ENCODE assay signal across 8 cellular contexts in the genomic region with DNA sequence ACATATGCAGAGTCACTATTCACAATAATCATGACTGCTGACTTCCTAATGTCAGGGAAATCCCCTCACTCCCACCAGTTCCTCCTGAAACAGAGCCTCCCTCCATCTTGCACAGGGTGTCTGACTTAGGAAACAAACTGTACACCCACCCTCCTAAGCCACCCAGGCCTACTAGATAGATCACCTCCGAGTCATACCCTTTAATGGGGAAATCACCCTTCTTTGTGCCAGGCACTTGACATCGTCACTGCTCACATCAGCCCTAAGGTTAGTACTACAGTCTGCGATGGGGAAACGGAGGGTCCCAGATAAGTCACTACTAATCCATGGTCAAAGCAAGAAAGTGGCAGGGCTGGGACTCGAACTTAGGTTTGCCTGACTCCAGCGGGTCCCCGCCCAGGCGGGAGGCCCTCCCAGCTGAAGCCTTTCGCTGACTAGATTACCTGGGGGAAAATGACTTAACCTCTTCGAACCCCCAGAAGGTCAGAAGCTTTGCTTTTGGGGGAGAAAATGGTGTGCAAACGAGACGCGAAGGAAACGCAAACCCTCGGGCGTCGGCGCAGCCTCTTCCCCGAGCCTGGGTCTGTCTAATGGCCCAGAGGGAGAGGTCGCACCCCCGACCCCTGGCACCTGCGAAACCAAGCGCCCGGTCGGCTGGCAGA. TPM values are rescaled to one million over a fixed set of nuclear protein-coding genes. Genes with fewer than 3 reads are reported as not detected.
DNase-seq lines count a peak whose midpoint lies in the region; ATAC-seq, FAIRE-seq and TF ChIP-seq lines count a peak whose summit lies in the region.

No MANE protein-coding gene starts in this region.

- H3K36me3 ChIP-seq in bronchial epithelial cell (ENCODE audit: control insufficient read depth, insufficient read depth, low read length) (no peaks in the 10 kb centered on the region), lower lobe of right lung (no peaks in the 10 kb centered on the region)

- ATAC-seq in A549 = peak; percentile 16 to 25; a peak in 5 of 6 replicates
- ATAC-seq in GM18520 (IDR thresholded peaks at IDR 0.05; ENCODE audit: unreplicated experiment) = peak; percentile 30
- ATAC-seq in lower lobe of right lung = peak; percentile 3 to 5

- TF ChIP-seq EP300 in A549 (IDR thresholded peaks at IDR 0.05) = no peak
- no peak for TF ChIP-seq EP300 in Ishikawa (IDR thresholded peaks at IDR 0.05; ENCODE audit: borderline replicate concordance)

- peaks cover 44% of the 10 kb centered on the region for H3K4me1 ChIP-seq in A549
- peaks cover 48% of the 10 kb centered on the region for H3K4me1 ChIP-seq in lower lobe of right lung

- H3K27me3 ChIP-seq in bronchial epithelial cell (ENCODE audit: control insufficient read depth, insufficient read depth, low read length) = no peaks in the 10 kb centered on the region
- H3K27me3 ChIP-seq in lower lobe of right lung (ENCODE audit: low read depth) = no peaks in the 10 kb centered on the region

- peak; percentile 55 to 63 for DNase-seq in A549 (ENCODE audit: low read depth in 1 of 2, low spot score in 1 of 2)
- DNase-seq in bronchial epithelial cell (ENCODE audit: low read depth) = peak; percentile 51
- DNase-seq in lower lobe of right lung = no peak
- DNase-seq in stimulated activated CD8-positive, alpha-beta memory T cell treated with anti-CD3 and anti-CD28 coated beads, Interleukin-15, amount 100 ng/mL, for 1 hour (ENCODE audit: low read depth) = peak; percentile 43
- no peak for DNase-seq in ecto neural progenitor cell (ENCODE audit: low spot score)

- intact Hi-C loops in lower lobe of right lung (cut with DNase I) = no loop called here

- 6% methylated on average over 23 of the region's 25 CpGs for WGBS in A549 (ENCODE audit: missing lambda C conversion rate)

- peak overlapping the region; percentile 84 to 96 for H3K27ac ChIP-seq in A549
- H3K27ac ChIP-seq in VCaP = peak overlapping the region; percentile 94
- H3K27ac ChIP-seq in lower lobe of right lung = peak overlapping the region; percentile 97

- no peak for TF ChIP-seq POLR2A in A549 (IDR thresholded peaks at IDR 0.05; ENCODE audit: low read length)

- no peak for TF ChIP-seq RAD21 in A549 (conservative IDR thresholded peaks at IDR 0.05 in 1 of 2, IDR thresholded peaks at IDR 0.05 in 1 of 2)
- TF ChIP-seq RAD21 in Ishikawa (IDR thresholded peaks at IDR 0.05; ENCODE audit: low read depth) = no peak

- CTCF ChIA-PET in A549 (lab: Yijun Ruan, JAX) = interaction anchor here (0.6 to 6.8 kb wide), 7 partner anchors 9 to 466 kb away, joined by 3 to 41 read pairs (median 7); a partner anchor contains a TSS

- H3K4me3 ChIP-seq in A549 (peak overlapping the region; percentile 56), bronchial epithelial cell (ENCODE audit: low read depth, low read length) (peak overlapping the region; percentile 62), lower lobe of right lung (peak overlapping the region; percentile 71)

- H3K9me3 ChIP-seq in A549 (no peaks in the 10 kb centered on the region), lower lobe of right lung (no peaks in the 10 kb centered on the region)

- FAIRE-seq in A549 (lab: Jason Lieb, UNC) (no peak), bronchial epithelial cell (lab: Jason Lieb, UNC) (no peak)

- TF ChIP-seq CTCF in A549 (IDR thresholded peaks at IDR 0.05) = no peak
- TF ChIP-seq CTCF in VCaP (conservative IDR thresholded peaks at IDR 0.05) = no peak
- no peak for TF ChIP-seq CTCF in bronchial epithelial cell (IDR thresholded peaks at IDR 0.05; ENCODE audit: insufficient read depth, low read length, severe bottlenecking)
- no peak for TF ChIP-seq CTCF in lower lobe of right lung (IDR thresholded peaks at IDR 0.05)

- POLR2A ChIA-PET in A549 (lab: Yijun Ruan, JAX) = interaction anchor here (0.6 to 1.5 kb wide), 2 partner anchors 51 to 99 kb away, joined by 4 to 5 read pairs; a partner anchor contains a TSS

- peak overlapping the region; percentile 92 for H3K4me2 ChIP-seq in A549

TF ChIP-seq in A549, 52 proteins besides CTCF, POLR2A, EP300 and RAD21:
- TF ChIP-seq FOSL2 (IDR thresholded peaks at IDR 0.05) (no peak), FOSL2 (CRISPR knock-in tag; IDR thresholded peaks at IDR 0.05) (no peak), CHD4 (IDR thresholded peaks at IDR 0.05; ENCODE audit: borderline replicate concordance) (peak; percentile 26; the same call in 1 of the 2 replicates), EHF (CRISPR knock-in tag; IDR thresholded peaks at IDR 0.05) (no peak)
- TF ChIP-seq, protein P1, sequence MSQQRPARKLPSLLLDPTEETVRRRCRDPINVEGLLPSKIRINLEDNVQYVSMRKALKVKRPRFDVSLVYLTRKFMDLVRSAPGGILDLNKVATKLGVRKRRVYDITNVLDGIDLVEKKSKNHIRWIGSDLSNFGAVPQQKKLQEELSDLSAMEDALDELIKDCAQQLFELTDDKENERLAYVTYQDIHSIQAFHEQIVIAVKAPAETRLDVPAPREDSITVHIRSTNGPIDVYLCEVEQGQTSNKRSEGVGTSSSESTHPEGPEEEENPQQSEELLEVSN (IDR thresholded peaks at IDR 0.05; ENCODE audit: borderline replicate concordance, low read depth) = 0 out of 2 replicates have a peak, but pooled peaks have one; percentile 27

TF ChIP-seq in Ishikawa, 13 proteins besides CTCF, POLR2A, EP300 and RAD21 (continues in another document):
- TF ChIP-seq, protein P2, sequence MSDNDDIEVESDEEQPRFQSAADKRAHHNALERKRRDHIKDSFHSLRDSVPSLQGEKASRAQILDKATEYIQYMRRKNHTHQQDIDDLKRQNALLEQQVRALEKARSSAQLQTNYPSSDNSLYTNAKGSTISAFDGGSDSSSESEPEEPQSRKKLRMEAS (IDR thresholded peaks at IDR 0.05) = no peak
- TF ChIP-seq TAF1 (IDR thresholded peaks at IDR 0.05; ENCODE audit: low read depth) (no peak), CEBPB (IDR thresholded peaks at IDR 0.05) (no peak), EGR1 (IDR thresholded peaks at IDR 0.05) (no peak)

RNA-seq across cellular contexts. Expression of a gene that starts 3.4 kb away (rescaled TPM):
- polyA plus RNA-seq in A549 (2011; rRNA removed) = 24.2 and 28.9 TPM in 2 replicates
- 25.0 and 29.5 TPM in 2 replicates for polyA plus RNA-seq in A549 (2012; cell fraction: cytosol; rRNA removed)
- 62.5 and 83.6 TPM in 2 replicates for polyA plus RNA-seq in A549 (2012; cell fraction: nucleus; rRNA removed)
- 24.6 to 29.9 TPM (median 28.3 TPM) in 3 replicates for polyA plus RNA-seq in A549 (2017; fragmentation: RNase III; extraction: RNeasy Plus Mini Kit Qiagen cat#74134 plus additional on column Dnase treatment)
- polyA minus RNA-seq in A549 (2011; rRNA and poly(A)+ RNA removed) = 37.2 and 41.1 TPM in 2 replicates
- total RNA-seq in bronchial epithelial cell = 10.8 and 14.2 TPM in 2 replicates
- 135 TPM for total RNA-seq in lower lobe of right lung

RNA-seq across cellular contexts. Expression of a gene that starts 26.9 kb away (rescaled TPM):
- 4.6 and 5.1 TPM in 2 replicates for polyA plus RNA-seq in A549 (2011; rRNA removed)
- polyA plus RNA-seq in A549 (2012; cell fraction: cytosol; rRNA removed) = 6.0 and 8.6 TPM in 2 replicates
- 5.4 and 6.3 TPM in 2 replicates for polyA plus RNA-seq in A549 (2012; cell fraction: nucleus; rRNA removed)
- 11.2 to 12.3 TPM (median 12.1 TPM) in 3 replicates for polyA plus RNA-seq in A549 (2017; fragmentation: RNase III; extraction: RNeasy Plus Mini Kit Qiagen cat#74134 plus additional on column Dnase treatment)
- polyA minus RNA-seq in A549 (2011; rRNA and poly(A)+ RNA removed) = 4.1 and 4.2 TPM in 2 replicates
- 2.4 and 4.2 TPM in 2 replicates for total RNA-seq in bronchial epithelial cell
- 1.0 TPM for total RNA-seq in lower lobe of right lung

RNA-seq across cellular contexts. Expression of a gene that starts 28.5 kb away (rescaled TPM):
- polyA plus RNA-seq in A549 (2011; rRNA removed) = 24.5 and 32.6 TPM in 2 replicates
- polyA plus RNA-seq in A549 (2012; cell fraction: cytosol; rRNA removed) = 41.3 and 55.7 TPM in 2 replicates
- 21.1 and 28.7 TPM in 2 replicates for polyA plus RNA-seq in A549 (2012; cell fraction: nucleus; rRNA removed)
- polyA plus RNA-seq in A549 (2017; fragmentation: RNase III; extraction: RNeasy Plus Mini Kit Qiagen cat#74134 plus additional on column Dnase treatment) = 33.0 to 35.4 TPM (median 34.3 TPM) in 3 replicates
- polyA minus RNA-seq in A549 (2011; rRNA and poly(A)+ RNA removed) = 12.7 and 18.5 TPM in 2 replicates
- 2.9 and 4.4 TPM in 2 replicates for total RNA-seq in bronchial epithelial cell
- total RNA-seq in lower lobe of right lung = 31.3 TPM

RNA-seq across cellular contexts. Expression of a gene that starts 46.5 kb away (rescaled TPM):
- polyA plus RNA-seq in A549 (2011; rRNA removed) = 19.9 and 21.2 TPM in 2 replicates
- polyA plus RNA-seq in A549 (2012; cell fraction: cytosol; rRNA removed) = 44.9 and 56.9 TPM in 2 replicates
- 70.5 and 88.3 TPM in 2 replicates for polyA plus RNA-seq in A549 (2012; cell fraction: nucleus; rRNA removed)
- 33.9 to 43.6 TPM (median 42.5 TPM) in 3 replicates for polyA plus RNA-seq in A549 (2017; fragmentation: RNase III; extraction: RNeasy Plus Mini Kit Qiagen cat#74134 plus additional on column Dnase treatment)
- 30.6 and 31.4 TPM in 2 replicates for polyA minus RNA-seq in A549 (2011; rRNA and poly(A)+ RNA removed)
- total RNA-seq in bronchial epithelial cell = 1.1 and 2.3 TPM in 2 replicates
- total RNA-seq in lower lobe of right lung = 53.5 TPM

RNA-seq across cellular contexts. Expression of a gene that starts 50.9 kb away (rescaled TPM):
- 417 and 467 TPM in 2 replicates for polyA plus RNA-seq in A549 (2011; rRNA removed)
- 1,169 and 1,263 TPM in 2 replicates for polyA plus RNA-seq in A549 (2012; cell fraction: cytosol; rRNA removed)
- polyA plus RNA-seq in A549 (2012; cell fraction: nucleus; rRNA removed) = 923 and 1,034 TPM in 2 replicates
- 463 to 466 TPM (median 465 TPM) in 3 replicates for polyA plus RNA-seq in A549 (2017; fragmentation: RNase III; extraction: RNeasy Plus Mini Kit Qiagen cat#74134 plus additional on column Dnase treatment)
- 409 and 535 TPM in 2 replicates for polyA minus RNA-seq in A549 (2011; rRNA and poly(A)+ RNA removed)
- total RNA-seq in bronchial epithelial cell = 273 and 288 TPM in 2 replicates
- 128 TPM for total RNA-seq in lower lobe of right lung

Comparison
In these comparisons a context has a peak if more than half of its experiments do, and no peak if none do; other contexts are left out.
1. DNase-seq: peak in A549 (2 of 2), bronchial epithelial cell (single experiment) and stimulated activated CD8-positive, alpha-beta memory T cell treated with anti-CD3 and anti-CD28 coated beads, Interleukin-15, amount 100 ng/mL, for 1 hour (single experiment); none in lower lobe of right lung (single experiment) and ecto neural progenitor cell (single experiment).
2. Peak in every context shown above with its lines, with median percentiles within 50 percentile points of each other: ATAC-seq, H3K27ac ChIP-seq and H3K4me3 ChIP-seq.